In genomic region chr6:151288711-151289398, GRCh38 we compare ENCODE assay signal across 16 cellular contexts. TPM values are rescaled to one million over a fixed set of nuclear protein-coding genes. Genes with fewer than 3 reads are reported as not detected.
DNase-seq lines count a peak whose midpoint lies in the region; ATAC-seq and TF ChIP-seq lines count a peak whose summit lies in the region.
"Had no signal": no experiment of that assay in that cellular context is flagged by ENCODE, and none has a peak within 500 bp of the region (broad histone marks: within the 10 kb centered on the region; RNA-seq: fewer than 3 reads in every experiment).

No MANE protein-coding gene starts in this region.

- TF ChIP-seq CTCF in neural cell (IDR thresholded peaks at IDR 0.05; ENCODE audit: poor library complexity, severe bottlenecking) (peak; percentile 10), testis (IDR thresholded peaks at IDR 0.05) (no peak)

- ATAC-seq in GM19351 (IDR thresholded peaks at IDR 0.05; ENCODE audit: unreplicated experiment) (peak; percentile 34), GM19023 (IDR thresholded peaks at IDR 0.05; ENCODE audit: unreplicated experiment) (no peak)
- ATAC-seq: left cardiac atrium had no signal

- H3K4me1 ChIP-seq in testis: peaks cover 15% of the 10 kb centered on the region
- H3K4me1 ChIP-seq: Caco-2 had no signal

- peak; percentile 82 for TF ChIP-seq EP300 in neural cell (conservative IDR thresholded peaks at IDR 0.05; ENCODE audit: poor library complexity, severe bottlenecking)

- no peak for TF ChIP-seq RAD21 in neural cell (conservative IDR thresholded peaks at IDR 0.05)

- no peaks in the 10 kb centered on the region for H3K36me3 Mint-ChIP-seq in T-helper 1 cell treated with Interleukin-12 subunit alpha and Interleukin-12 subunit beta and Interleukin-4 antibody, amounts not matched to agents 30 μg/mL and 1 μg/mL, for 36 hours (ENCODE audit: low read depth)

- H3K4me2 ChIP-seq in neural cell (ENCODE audit: low read length): peak overlapping the region; percentile 59

- H3K9me3 ChIP-seq in neural cell (ENCODE audit: low read length) (no peaks in the 10 kb centered on the region), testis (no peaks in the 10 kb centered on the region)
- H3K9me3 ChIP-seq: Caco-2 had no signal

- DNase-seq in T-helper 1 cell (no peak), COLO668 (lab: John Stamatoyannopoulos, UW; ENCODE audit: unreplicated experiment) (no peak), testis (no peak)
- DNase-seq in activated CD4-positive, alpha-beta T cell treated with anti-CD3 and anti-CD28 coated beads, Interleukin-2, amount 50 U/mL, for 48 hours: peak; percentile 11 to 29
- DNase-seq: Caco-2; GDM1; Kasumi-1; left cardiac atrium; NCI-H2029; NK-92 treated with Interleukin-12 subunit alpha and Interleukin-12 subunit beta, amount 100 ng/mL, for 24 hours; posterior cingulate gyrus; T-helper 9 cell had no signal

- H3K4me3 ChIP-seq in neural cell (ENCODE audit: low read length) (peak overlapping the region; percentile 51), testis (no peak overlapping the region)

- no peaks in the 10 kb centered on the region for H3K79me2 ChIP-seq in neural cell (replicated peaks; ENCODE audit: insufficient read depth, low read length)

- H3K27me3 Mint-ChIP-seq in T-helper 1 cell treated with Interleukin-12 subunit alpha and Interleukin-12 subunit beta and Interleukin-4 antibody, amounts not matched to agents 30 μg/mL and 1 μg/mL, for 36 hours (ENCODE audit: low read depth): peaks cover 77% of the 10 kb centered on the region

- H2AFZ ChIP-seq in neural cell (ENCODE audit: low read depth, low read length): no peak overlapping the region

- no peaks in the 10 kb centered on the region for H3F3A ChIP-seq in neural cell (ENCODE audit: insufficient read depth, low read length, poor library complexity, severe bottlenecking)

- H4K20me1 ChIP-seq in neural cell (ENCODE audit: insufficient read depth): no peaks in the 10 kb centered on the region

- H3K9me3 Mint-ChIP-seq in T-helper 1 cell treated with Interleukin-12 subunit alpha and Interleukin-12 subunit beta and Interleukin-4 antibody, amounts not matched to agents 30 μg/mL and 1 μg/mL, for 36 hours: no peaks in the 10 kb centered on the region

- peak overlapping the region; percentile 29 for H3K27ac Mint-ChIP-seq in T-helper 1 cell treated with Interleukin-12 subunit alpha and Interleukin-12 subunit beta and Interleukin-4 antibody, amounts not matched to agents 30 μg/mL and 1 μg/mL, for 36 hours

- peaks cover 18% of the 10 kb centered on the region for H3K4me1 Mint-ChIP-seq in T-helper 1 cell treated with Interleukin-12 subunit alpha and Interleukin-12 subunit beta and Interleukin-4 antibody, amounts not matched to agents 30 μg/mL and 1 μg/mL, for 36 hours (ENCODE audit: low read depth)

- no peaks in the 10 kb centered on the region for H3K9me2 ChIP-seq in neural cell (ENCODE audit: insufficient read depth, low read length)

- 93 to 94% methylated on average over 10 of the region's 10 CpGs for WGBS in testis, 2 donors

- no peak for TF ChIP-seq POLR2A in testis (IDR thresholded peaks at IDR 0.05)

- peak overlapping the region; percentile 83 for H3K27ac ChIP-seq in neural cell (ENCODE audit: low read length)
- no peak overlapping the region for H3K27ac ChIP-seq in testis

- no peak overlapping the region for H3K4me3 Mint-ChIP-seq in T-helper 1 cell treated with Interleukin-12 subunit alpha and Interleukin-12 subunit beta and Interleukin-4 antibody, amounts not matched to agents 30 μg/mL and 1 μg/mL, for 36 hours

- no peaks in the 10 kb centered on the region for H3K36me3 ChIP-seq in neural cell (ENCODE audit: insufficient read depth, low read length)
- no peaks in the 10 kb centered on the region for H3K36me3 ChIP-seq in testis (ENCODE audit: low read depth, missing control alignments)

- H3K27me3 ChIP-seq in neural cell (ENCODE audit: insufficient read depth, low read depth, low read length) (no peaks in the 10 kb centered on the region), testis (no peaks in the 10 kb centered on the region)

- intact Hi-C loops in testis (cut with DNase I; ENCODE audit: low total_unique reads): no loop called here

- H3K9ac ChIP-seq in neural cell (ENCODE audit: low read length): peak overlapping the region; percentile 53

TF ChIP-seq in neural cell, 6 proteins besides CTCF, POLR2A, EP300 and RAD21:
- TF ChIP-seq SMC3 (conservative IDR thresholded peaks at IDR 0.05; ENCODE audit: poor library complexity) (no peak), MXI1 (conservative IDR thresholded peaks at IDR 0.05; ENCODE audit: poor library complexity, severe bottlenecking) (no peak), TAF1 (IDR thresholded peaks at IDR 0.05; ENCODE audit: low read depth) (no peak), REST (IDR thresholded peaks at IDR 0.05; ENCODE audit: borderline replicate concordance) (peak; percentile 82), EZH2 (IDR thresholded peaks at IDR 0.05; ENCODE audit: borderline replicate concordance, insufficient read depth, low read length, poor library complexity, severe bottlenecking) (no peak), POLR2AphosphoS5 (IDR thresholded peaks at IDR 0.05) (peak; percentile 80)

RNA-seq across cellular contexts. Expression of gene AKAP12, which starts 49.1 kb away (rescaled TPM):
- polyA plus RNA-seq in neural cell (20.1 and 21.5 TPM in 2 replicates), testis (ENCODE audit: insufficient read depth, low read depth, low replicate concordance) (244 TPM)
- 66.5 and 75.4 TPM in 2 replicates for polyA minus RNA-seq in neural cell
- total RNA-seq in testis: 100 to 1,000 TPM; 280 to 287 TPM

Comparison
In these comparisons a context has a peak if more than half of its experiments do, and no peak if none do; other contexts are left out.
1. DNase-seq: peak in activated CD4-positive, alpha-beta T cell treated with anti-CD3 and anti-CD28 coated beads, Interleukin-2, amount 50 U/mL, for 48 hours (2 of 2); none in T-helper 1 cell (0 of 5), COLO668 (single experiment) and testis (single experiment).
2. RNA of gene AKAP12, which starts 49.1 kb away (polyA plus RNA-seq): 244 TPM in testis (single experiment); 20.1 to 21.5 TPM in neural cell; every median in the first group is over 10 times any median in the second.